In genomic region chr12:24780969-24781368, GRCh38 we compare ENCODE assay signal across 12 cellular contexts.
DNase-seq lines count a peak whose midpoint lies in the region; ATAC-seq and TF ChIP-seq lines count a peak whose summit lies in the region.
"Had no signal": no experiment of that assay in that cellular context is flagged by ENCODE, and none has a peak within 500 bp of the region (broad histone marks: within the 10 kb centered on the region; RNA-seq: fewer than 3 reads in every experiment).

No MANE protein-coding gene starts in this region.

- H3F3A ChIP-seq in GM23338 (replicated peaks; ENCODE audit: low read depth), result no peaks in the 10 kb centered on the region

- no peaks in the 10 kb centered on the region for H3K27me3 ChIP-seq in BE2C
- H3K27me3 ChIP-seq in GM23338 (ENCODE audit: insufficient read depth), result no peaks in the 10 kb centered on the region

- no peaks in the 10 kb centered on the region for H3K36me3 ChIP-seq in BE2C
- H3K36me3 ChIP-seq in GM23338 (ENCODE audit: insufficient read depth), result no peaks in the 10 kb centered on the region

- H3K36me3 Mint-ChIP-seq in GM23338 (ENCODE audit: low read depth), result no peaks in the 10 kb centered on the region

- TF ChIP-seq CTCF in BE2C (IDR thresholded peaks at IDR 0.05; ENCODE audit: low read depth, low read length) (peak; percentile 43), GM23338 (conservative IDR thresholded peaks at IDR 0.05; ENCODE audit: low read depth in 2 of 2) (peak; percentile 63 to 64)

- no peak for DNase-seq in BE2C
- peak; percentile 27 for DNase-seq in GM23338 (ENCODE audit: low spot score)
- DNase-seq in RPMI7951 (ENCODE audit: low read depth), result peak; percentile 50
- peak; percentile 45 for DNase-seq in fibroblast of the conjunctiva (ENCODE audit: low read depth)
- DNase-seq in putamen (ENCODE audit: low spot score), result no peak
- DNase-seq: dorsolateral prefrontal cortex, kidney glomerular epithelial cell, NCI-H226 had no signal

- H3K27me3 Mint-ChIP-seq in GM23338 (ENCODE audit: insufficient read depth, low read depth, poor library complexity), result no peaks in the 10 kb centered on the region

- H3K4me1 Mint-ChIP-seq in GM23338, result peaks cover 2% of the 10 kb centered on the region; the same call in 1 of the 3 replicates

- H3K4me1 ChIP-seq in BE2C (0 out of 2 replicates have a peak, but pooled peaks cover 1% of the 10 kb centered on the region), GM23338 (ENCODE audit: insufficient read depth) (no peaks in the 10 kb centered on the region)

- H2AFZ ChIP-seq in GM23338, result no peak overlapping the region

- H4K20me1 ChIP-seq in GM23338 (replicated peaks; ENCODE audit: insufficient read depth), result no peaks in the 10 kb centered on the region

- H3K9me3 Mint-ChIP-seq in GM23338, result no peaks in the 10 kb centered on the region
- H3K9me3 Mint-ChIP-seq: activated T-helper 2 cell treated with anti-CD3 and anti-CD28 coated beads, Interferon-gamma antibody, Interleukin-2, Interleukin-4, amounts not matched to agents 10 μg/mL and 5 μg/mL and 100 μg/mL, durations not matched to agents 14 hours and 24 hours and 36 hours had no signal

- ATAC-seq in GM23338, result no peak
- no peak for ATAC-seq in GM18520 (IDR thresholded peaks at IDR 0.05; ENCODE audit: unreplicated experiment)
- ATAC-seq in GM19455 (IDR thresholded peaks at IDR 0.05; ENCODE audit: unreplicated experiment), result no peak
- no peak for ATAC-seq in GM19328 (IDR thresholded peaks at IDR 0.05; ENCODE audit: unreplicated experiment)

- no peaks in the 10 kb centered on the region for H3K79me2 ChIP-seq in GM23338 (replicated peaks; ENCODE audit: insufficient read depth)

- no peak overlapping the region for H3K27ac Mint-ChIP-seq in GM23338
- H3K27ac Mint-ChIP-seq: activated T-helper 2 cell treated with anti-CD3 and anti-CD28 coated beads, Interferon-gamma antibody, Interleukin-2, Interleukin-4, amounts not matched to agents 10 μg/mL and 5 μg/mL and 100 μg/mL, durations not matched to agents 14 hours and 24 hours and 36 hours had no signal

- H3K9me3 ChIP-seq in BE2C, result no peaks in the 10 kb centered on the region

- no peak overlapping the region for H3K4me3 ChIP-seq in BE2C (ENCODE audit: low read depth, low read length)
- no peak overlapping the region for H3K4me3 ChIP-seq in GM23338
- H3K4me3 ChIP-seq: dorsolateral prefrontal cortex had no signal

- no peak overlapping the region for H3K4me2 ChIP-seq in GM23338

- H3K9me2 ChIP-seq in GM23338 (ENCODE audit: insufficient read depth), result no peaks in the 10 kb centered on the region

- no peak overlapping the region for H3K4me3 Mint-ChIP-seq in GM23338

- H3K27ac ChIP-seq in GM23338 (ENCODE audit: low read depth), result no peak overlapping the region
- H3K27ac ChIP-seq: dorsolateral prefrontal cortex had no signal

TF ChIP-seq in GM23338, 12 proteins besides CTCF, POLR2A, EP300 and RAD21 (continues in another document):
- TF ChIP-seq NANOG (IDR thresholded peaks at IDR 0.05; ENCODE audit: borderline replicate concordance) (no peak), CREB1 (CRISPR knock-in tag; IDR thresholded peaks at IDR 0.05; ENCODE audit: low read depth) (no peak), JUNB (IDR thresholded peaks at IDR 0.05; ENCODE audit: unreplicated experiment) (no peak), ZNF462 (CRISPR knock-in tag; IDR thresholded peaks at IDR 0.05) (no peak), STAT1 (IDR thresholded peaks at IDR 0.05; ENCODE audit: unreplicated experiment) (no peak), ZNF114 (CRISPR knock-in tag; IDR thresholded peaks at IDR 0.05) (no peak), EZH2 (IDR thresholded peaks at IDR 0.05; ENCODE audit: low read depth, unreplicated experiment) (no peak), ZNF331 (CRISPR knock-in tag; IDR thresholded peaks at IDR 0.05; ENCODE audit: low read depth) (no peak), ETS1 (IDR thresholded peaks at IDR 0.05) (no peak)

Comparison
In these comparisons a context has a peak if more than half of its experiments do, and no peak if none do; other contexts are left out.
1. DNase-seq: peak in GM23338 (single experiment), RPMI7951 (single experiment) and fibroblast of the conjunctiva (single experiment); none in BE2C (single experiment) and putamen (single experiment).